Comparison of ENCODE assay signal across 9 cellular contexts in genomic region chr16:67228034-67228785, GRCh38. TPM values are rescaled to one million over a fixed set of nuclear protein-coding genes. Genes with fewer than 3 reads are reported as not detected.
DNase-seq lines count a peak whose midpoint lies in the region; ATAC-seq, FAIRE-seq and TF ChIP-seq lines count a peak whose summit lies in the region.
"Had no signal": no experiment of that assay in that cellular context is flagged by ENCODE, and none has a peak within 500 bp of the region (broad histone marks: within the 10 kb centered on the region; RNA-seq: fewer than 3 reads in every experiment).

No MANE protein-coding gene starts in this region.

- H4K8ac ChIP-seq in mesendoderm (ENCODE audit: low read depth, low read length), result no peak overlapping the region

- no peak overlapping the region for H3K23ac ChIP-seq in mesendoderm (ENCODE audit: low read length)

- H3K36me3 ChIP-seq in heart right ventricle, result peaks cover 0 to 54% (median 36%) of the 10 kb centered on the region in 9 donors
- peaks cover 14 to 25% of the 10 kb centered on the region in 2 experiments; a peak in 3 of 4 replicates for H3K36me3 ChIP-seq in GM12878 (ENCODE audit: control insufficient read depth in 2 of 2, insufficient read depth in 2 of 2, low read length in 1 of 2)
- H3K36me3 ChIP-seq in mesendoderm (ENCODE audit: control insufficient read depth, insufficient read depth, low read length), result peaks cover 19% of the 10 kb centered on the region

- no peak overlapping the region for H2BK15ac ChIP-seq in mesendoderm (replicated peaks; ENCODE audit: low read depth)

- H4K5ac ChIP-seq in mesendoderm (ENCODE audit: low read length), result no peak overlapping the region

- no peak overlapping the region for H3K56ac ChIP-seq in mesendoderm (ENCODE audit: low read length)

- H2AFZ ChIP-seq in GM12878 (ENCODE audit: control insufficient read depth, low read depth, low read length), result no peak overlapping the region

- peak overlapping the region in 8 of 10 donors; percentile 70 to 99 (median 91) for H3K4me3 ChIP-seq in heart right ventricle
- peak overlapping the region; percentile 87 for H3K4me3 ChIP-seq in GM12878
- no peak overlapping the region for H3K4me3 ChIP-seq in mesendoderm (ENCODE audit: low read length)

- no peak; the same call in 1 of the 2 replicates for TF ChIP-seq POLR2A in GM12878 (IDR thresholded peaks at IDR 0.05; ENCODE audit: low read depth, low read length)

- H3K79me2 ChIP-seq in GM12878 (ENCODE audit: control insufficient read depth, insufficient read depth, low read length) (peaks cover 18% of the 10 kb centered on the region), mesendoderm (ENCODE audit: control insufficient read depth, insufficient read depth, low read length) (peaks cover 13% of the 10 kb centered on the region)

- peak overlapping the region; percentile 80 for H3K9ac ChIP-seq in GM12878 (ENCODE audit: control insufficient read depth, insufficient read depth, low read length)
- H3K9ac ChIP-seq in mesendoderm (ENCODE audit: low read length), result peak overlapping the region; percentile 97

- SMC1A ChIA-PET in GM12878 (lab: Charles Lee; ENCODE audit: uncharacterized antibody, unreplicated experiment), result interaction anchor here (0.6 to 2.6 kb wide), 4 partner anchors 16 to 32 kb away, joined by 3 to 21 read pairs (median 10); partner anchors contain the start of genes FHOD1 and SLC9A5

- no peak for FAIRE-seq in GM12878 (lab: Jason Lieb, UNC)

- H3K9me3 ChIP-seq in heart right ventricle (no peaks in the 10 kb centered on the region), GM12878 (replicated peaks; ENCODE audit: control insufficient read depth, insufficient read depth, low read length) (no peaks in the 10 kb centered on the region)

- no peak overlapping the region for H2BK5ac ChIP-seq in mesendoderm (ENCODE audit: low read length)

- peak overlapping the region in 1 of 10 donors; percentile 90 for H3K27ac ChIP-seq in heart right ventricle
- H3K27ac ChIP-seq in GM12878 (ENCODE audit: control insufficient read depth, insufficient read depth), result no peak overlapping the region
- no peak overlapping the region for H3K27ac ChIP-seq in mesendoderm (ENCODE audit: low read depth, low read length)
- H3K27ac ChIP-seq: cardiac muscle cell had no signal

- TF ChIP-seq EP300 in GM12878 (IDR thresholded peaks at IDR 0.05; ENCODE audit: borderline replicate concordance in 1 of 2, control insufficient read depth in 1 of 2, low read depth in 2 of 2, low read length in 2 of 2), result no peak

- intact Hi-C loops in heart right ventricle (cut with DNase I), result loop anchor here in 2 of 10 donors (5.0 kb wide), 1 partner anchor 36 kb away; the partner anchor contains the start of genes E2F4 (in 2 of the 2) and EXOC3L1 (in 2 of the 2)
- intact Hi-C loops in left cardiac atrium (cut with DNase I), result no loop called here
- intact Hi-C loops in GM12878 (cut with micrococcal nuclease; ENCODE audit: unreplicated experiment), result no loop called here

- no peak overlapping the region for H2AK5ac ChIP-seq in mesendoderm (ENCODE audit: low read length)

- no peak overlapping the region for H2BK120ac ChIP-seq in mesendoderm (ENCODE audit: low read depth, low read length)

- RAD21 ChIA-PET in GM12878 (lab: Charles Lee; ENCODE audit: unreplicated experiment), result interaction anchor here (3.1 kb wide), 1 partner anchor 15 kb away, joined by 35 read pairs; no protein-coding TSS in a partner anchor

- H3K4me1 ChIP-seq in heart right ventricle, result peaks cover 5 to 34% (median 27%) of the 10 kb centered on the region in 9 donors
- H3K4me1 ChIP-seq in GM12878 (ENCODE audit: control insufficient read depth, insufficient read depth, low read length), result peaks cover 12% of the 10 kb centered on the region
- H3K4me1 ChIP-seq in mesendoderm (ENCODE audit: control insufficient read depth, low read depth, low read length), result peaks cover 2% of the 10 kb centered on the region

- POLR2A ChIA-PET in GM12878 (lab: Charles Lee), result interaction anchor here (1.0 to 7.7 kb wide), 4 partner anchors 8 to 67 kb away, joined by 3 to 100 read pairs (median 12); partner anchors contain the start of genes E2F4, FHOD1 and SLC9A5

- no TSS peak for BruUV-seq in GM12878 (replicated peaks; lab: Mats Ljungman, UMichigan)

- no peak overlapping the region for H3K4ac ChIP-seq in mesendoderm (ENCODE audit: low read depth, low read length)

- peak overlapping the region; percentile 86 for H3K4me2 ChIP-seq in GM12878 (ENCODE audit: control insufficient read depth, insufficient read depth)
- peak overlapping the region; percentile 99 for H3K4me2 ChIP-seq in mesendoderm (ENCODE audit: low read length)

- CTCF ChIA-PET in GM12878 (lab: Yijun Ruan, JAX), result interaction anchor here (0.6 to 2.5 kb wide), 7 partner anchors 11 to 73 kb away, joined by 3 to 25 read pairs (median 6); partner anchors contain the start of genes ELMO3, FBXL8, FHOD1 and TRADD

- DNase-seq in heart right ventricle, result no peak
- no peak for DNase-seq in left cardiac atrium
- DNase-seq in GM12878 (ENCODE audit: low read depth, low spot score), result no peak
- no peak for DNase-seq in mesendoderm
- no peak for DNase-seq in NCI-H524 treated with DMSO at 0.1 percent for 48 hours (lab: John Stamatoyannopoulos, UW)
- DNase-seq in UCSD-AML1 (lab: John Stamatoyannopoulos, UW; ENCODE audit: unreplicated experiment), result no peak

- no peaks in the 10 kb centered on the region for H3K27me3 ChIP-seq in heart right ventricle
- H3K27me3 ChIP-seq in GM12878 (replicated peaks in 1 of 2; ENCODE audit: control insufficient read depth in 2 of 2, insufficient read depth in 2 of 2, low read length in 1 of 2), result no peaks in the 10 kb centered on the region
- no peaks in the 10 kb centered on the region for H3K27me3 ChIP-seq in mesendoderm (ENCODE audit: insufficient read depth, low read length, poor library complexity)
- H3K27me3 ChIP-seq: cardiac muscle cell had no signal

- no peak for TF ChIP-seq RAD21 in GM12878 (IDR thresholded peaks at IDR 0.05; ENCODE audit: insufficient read depth, low read depth, low read length)

- ATAC-seq in heart right ventricle (no peak), left cardiac atrium (no peak), GM12878 (no peak), GM19035 (IDR thresholded peaks at IDR 0.05; ENCODE audit: unreplicated experiment) (no peak), HG02884 (IDR thresholded peaks at IDR 0.05; ENCODE audit: unreplicated experiment) (no peak)

- 88 to 90% methylated on average over 9 of the region's 9 CpGs for WGBS in heart right ventricle, 2 donors
- WGBS in GM12878 (ENCODE audit: insufficient coverage, insufficient replicate concordance, low lambda C conversion rate, missing lambda C conversion rate), result 81% methylated on average over 9 of the region's 9 CpGs
- WGBS in mesendoderm (ENCODE audit: extremely low coverage, insufficient coverage, low lambda C conversion rate), result no CpG with 5 or more reads among the region's 9 CpGs

- H3K18ac ChIP-seq in mesendoderm (ENCODE audit: low read length), result no peak overlapping the region

- TF ChIP-seq CTCF in heart right ventricle (IDR thresholded peaks at IDR 0.05) (no peak), GM12878 (IDR thresholded peaks at IDR 0.05 in 2 of 3, conservative IDR thresholded peaks at IDR 0.05 in 1 of 3; ENCODE audit: control insufficient read depth in 2 of 3, extremely low read depth in 1 of 3, insufficient read depth in 1 of 3, low read depth in 3 of 3, low read length in 3 of 3) (no peak)

- in situ Hi-C loops in GM12878 (cut with MboI), result no loop called here

- no peaks in the 10 kb centered on the region for H4K20me1 ChIP-seq in GM12878 (ENCODE audit: control insufficient read depth, insufficient read depth)

- peaks cover 15% of the 10 kb centered on the region for H3K79me1 ChIP-seq in mesendoderm (ENCODE audit: low read length)

RNA-seq across cellular contexts. Expression of gene TMEM208, which starts 1.3 kb away (rescaled TPM):
- total RNA-seq in heart right ventricle (10 to 100 TPM in 6 of 10 donors, 1 to 10 TPM in 4; 7.6 to 22.1 (median 11.7) TPM), left cardiac atrium (10 to 100 TPM; 17.4 to 25.3 TPM), GM12878 (2014; rRNA removed) (37.9 and 48.4 TPM in 2 replicates), GM12878 (2014; rRNA removed; fragmentation: Illumina TruSeq; extraction: Trizol) (34.1 and 35.0 TPM in 2 replicates), GM12878 (2021) (45.9 and 46.8 TPM in 2 replicates)
- polyA plus RNA-seq in heart right ventricle (10 to 100 TPM; 74.7 to 92.0 TPM), GM12878 (2011; rRNA removed) (27.8 and 39.4 TPM in 2 replicates), GM12878 (2014; fragmentation: Illumina TruSeq; extraction: Trizol) (25.1 and 42.6 TPM in 2 replicates), GM12878 (2014; fragmentation: Nextera tagmentation; extraction: Ambion mirVana) (100 to 1,000 TPM; 169 to 244 TPM), GM12878 (2014; rRNA removed) (51.1 and 59.8 TPM in 2 replicates), GM12878 (2016; fragmentation: Nextera tagmentation; extraction: Ambion mirVana) (100 to 1,000 TPM; 128 to 143 TPM)
- 22.6 and 25.6 TPM in 2 replicates for total RNA-seq in GM12878 (2013; cell fraction: nucleolus; rRNA removed)
- polyA plus RNA-seq in GM12878 (2011; ENCODE audit: low read depth), result 30.4 TPM
- polyA plus RNA-seq in GM12878 (2011; cell fraction: cytosol; rRNA removed), result 57.1 and 59.1 TPM in 2 replicates
- 37.1 and 38.2 TPM in 2 replicates for polyA plus RNA-seq in GM12878 (2011; cell fraction: nucleus; rRNA removed)
- 48.9 and 50.2 TPM in 2 replicates for polyA plus RNA-seq in GM12878 (2012)
- polyA minus RNA-seq in GM12878 (2011; rRNA and poly(A)+ RNA removed), result 26.0 and 46.0 TPM in 2 replicates
- 6.2 and 8.0 TPM in 2 replicates for polyA minus RNA-seq in GM12878 (2011; cell fraction: cytosol; rRNA and poly(A)+ RNA removed)
- polyA minus RNA-seq in GM12878 (2011; cell fraction: nucleus; rRNA and poly(A)+ RNA removed), result 17.3 and 30.6 TPM in 2 replicates
- polyA plus RNA-seq in mesendoderm (2013, experiment 1 of 2), result 37.1 TPM
- 34.1 TPM for polyA plus RNA-seq in mesendoderm (2013, experiment 2 of 2)

RNA-seq across cellular contexts. Expression of gene FHOD1, which starts 19.1 kb away (rescaled TPM):
- total RNA-seq in heart right ventricle (10 to 100 TPM; 11.6 to 26.2 (median 19.1) TPM), left cardiac atrium (10 to 100 TPM; 18.7 to 25.8 TPM), GM12878 (2014; rRNA removed) (26.0 and 31.7 TPM in 2 replicates), GM12878 (2014; rRNA removed; fragmentation: Illumina TruSeq; extraction: Trizol) (8.9 and 10.6 TPM in 2 replicates), GM12878 (2021) (65.6 and 65.7 TPM in 2 replicates)
- polyA plus RNA-seq in heart right ventricle (10 to 100 TPM; 16.6 to 71.1 TPM), GM12878 (2011; rRNA removed) (11.7 and 20.9 TPM in 2 replicates), GM12878 (2014; fragmentation: Illumina TruSeq; extraction: Trizol) (10.0 and 18.5 TPM in 2 replicates), GM12878 (2014; fragmentation: Nextera tagmentation; extraction: Ambion mirVana) (10 to 100 TPM in 1 of 2 experiments, 1 to 10 TPM in 1; 9.0 to 17.7 TPM), GM12878 (2014; rRNA removed) (35.6 and 45.2 TPM in 2 replicates), GM12878 (2016; fragmentation: Nextera tagmentation; extraction: Ambion mirVana) (10 to 100 TPM; 13.6 to 14.4 TPM)
- total RNA-seq in GM12878 (2013; cell fraction: nucleolus; rRNA removed), result 48.1 and 49.7 TPM in 2 replicates
- 18.0 TPM for polyA plus RNA-seq in GM12878 (2011; ENCODE audit: low read depth)
- polyA plus RNA-seq in GM12878 (2011; cell fraction: cytosol; rRNA removed), result 21.3 and 24.3 TPM in 2 replicates
- 229 and 274 TPM in 2 replicates for polyA plus RNA-seq in GM12878 (2011; cell fraction: nucleus; rRNA removed)
- 28.8 and 33.4 TPM in 2 replicates for polyA plus RNA-seq in GM12878 (2012)
- 17.7 and 20.1 TPM in 2 replicates for polyA minus RNA-seq in GM12878 (2011; rRNA and poly(A)+ RNA removed)
- polyA minus RNA-seq in GM12878 (2011; cell fraction: cytosol; rRNA and poly(A)+ RNA removed), result 13.9 and 23.9 TPM in 2 replicates
- polyA minus RNA-seq in GM12878 (2011; cell fraction: nucleus; rRNA and poly(A)+ RNA removed), result 22.0 and 39.2 TPM in 2 replicates
- 37.1 TPM for polyA plus RNA-seq in mesendoderm (2013, experiment 1 of 2)
- 37.3 TPM for polyA plus RNA-seq in mesendoderm (2013, experiment 2 of 2)

RNA-seq across cellular contexts. Expression of gene SLC9A5, which starts 20.6 kb away (rescaled TPM):
- total RNA-seq in heart right ventricle (1 to 10 TPM in 6 of 10 donors, under 1 TPM in 4; 0.71 to 2.4 (median 1.0) TPM), left cardiac atrium (1 to 10 TPM; 1.3 to 1.5 TPM), GM12878 (2014; rRNA removed) (1.3 and 2.0 TPM in 2 replicates), GM12878 (2014; rRNA removed; fragmentation: Illumina TruSeq; extraction: Trizol) (0.85 and 1.1 TPM in 2 replicates), GM12878 (2021) (2.4 and 3.2 TPM in 2 replicates)
- polyA plus RNA-seq in heart right ventricle (1 to 10 TPM in 1 of 2 donors, under 1 TPM in 1; 0.26 to 1.5 TPM), GM12878 (2011; rRNA removed) (4.8 and 5.7 TPM in 2 replicates), GM12878 (2014; fragmentation: Illumina TruSeq; extraction: Trizol) (1.1 and 1.5 TPM in 2 replicates), GM12878 (2014; fragmentation: Nextera tagmentation; extraction: Ambion mirVana) (under 1 TPM; 0.26 to 0.27 TPM), GM12878 (2014; rRNA removed) (2.3 and 2.7 TPM in 2 replicates), GM12878 (2016; fragmentation: Nextera tagmentation; extraction: Ambion mirVana) (1 to 10 TPM; 1.4 to 1.5 TPM)
- 4.8 and 5.2 TPM in 2 replicates for total RNA-seq in GM12878 (2013; cell fraction: nucleolus; rRNA removed)
- 0.75 TPM for polyA plus RNA-seq in GM12878 (2011; ENCODE audit: low read depth)
- 6.0 and 7.4 TPM in 2 replicates for polyA plus RNA-seq in GM12878 (2011; cell fraction: cytosol; rRNA removed)
- 41.4 and 46.4 TPM in 2 replicates for polyA plus RNA-seq in GM12878 (2011; cell fraction: nucleus; rRNA removed)
- 1.8 and 1.9 TPM in 2 replicates for polyA plus RNA-seq in GM12878 (2012)
- polyA minus RNA-seq in GM12878 (2011; rRNA and poly(A)+ RNA removed), result 3.9 and 7.1 TPM in 2 replicates
- 0.67 and 1.6 TPM in 2 replicates for polyA minus RNA-seq in GM12878 (2011; cell fraction: cytosol; rRNA and poly(A)+ RNA removed)
- 10.3 and 10.4 TPM in 2 replicates for polyA minus RNA-seq in GM12878 (2011; cell fraction: nucleus; rRNA and poly(A)+ RNA removed)
- 1.1 TPM for polyA plus RNA-seq in mesendoderm (2013, experiment 1 of 2)
- 0.95 TPM for polyA plus RNA-seq in mesendoderm (2013, experiment 2 of 2)

RNA-seq across cellular contexts. Expression of gene ELMO3, which starts 29.3 kb away (rescaled TPM):
- total RNA-seq in heart right ventricle, result 1 to 10 TPM in 1 of 10 donors, under 1 TPM in 9; 0.19 to 1.1 (median 0.42) TPM
- polyA plus RNA-seq in heart right ventricle, result 1 to 10 TPM; 1.3 to 1.9 TPM
- total RNA-seq in left cardiac atrium, result 1 to 10 TPM; 1.0 to 1.6 TPM
- 7.4 and 7.7 TPM in 2 replicates for total RNA-seq in GM12878 (2013; cell fraction: nucleolus; rRNA removed)
- 2.9 and 3.3 TPM in 2 replicates for total RNA-seq in GM12878 (2014; rRNA removed)
- total RNA-seq in GM12878 (2014; rRNA removed; fragmentation: Illumina TruSeq; extraction: Trizol), result 0.83 and 0.85 TPM in 2 replicates
- total RNA-seq in GM12878 (2021), result 4.7 TPM in 2 replicates
- polyA plus RNA-seq in GM12878 (2011; ENCODE audit: low read depth), result 0.55 TPM
- 1.4 and 2.3 TPM in 2 replicates for polyA plus RNA-seq in GM12878 (2011; rRNA removed)
- 2.3 and 4.2 TPM in 2 replicates for polyA plus RNA-seq in GM12878 (2011; cell fraction: cytosol; rRNA removed)
- 33.6 and 41.6 TPM in 2 replicates for polyA plus RNA-seq in GM12878 (2011; cell fraction: nucleus; rRNA removed)
- 2.2 and 2.3 TPM in 2 replicates for polyA plus RNA-seq in GM12878 (2012)
- polyA plus RNA-seq in GM12878 (2014; fragmentation: Illumina TruSeq; extraction: Trizol), result 0.08 and 0.46 TPM in 2 replicates
- under 1 TPM in 1 of 2 experiments, not detected in 1; 0.05 TPM for polyA plus RNA-seq in GM12878 (2014; fragmentation: Nextera tagmentation; extraction: Ambion mirVana)
- polyA plus RNA-seq in GM12878 (2014; rRNA removed), result 4.2 and 4.6 TPM in 2 replicates
- under 1 TPM; 0.64 to 0.96 TPM for polyA plus RNA-seq in GM12878 (2016; fragmentation: Nextera tagmentation; extraction: Ambion mirVana)
- 0.44 and 1.9 TPM in 2 replicates for polyA minus RNA-seq in GM12878 (2011; rRNA and poly(A)+ RNA removed)
- 0.80 TPM in 1 of 2 replicates, not detected in the other for polyA minus RNA-seq in GM12878 (2011; cell fraction: cytosol; rRNA and poly(A)+ RNA removed)
- 4.0 and 7.6 TPM in 2 replicates for polyA minus RNA-seq in GM12878 (2011; cell fraction: nucleus; rRNA and poly(A)+ RNA removed)
- 2.1 TPM for polyA plus RNA-seq in mesendoderm (2013, experiment 1 of 2)
- 2.1 TPM for polyA plus RNA-seq in mesendoderm (2013, experiment 2 of 2)

RNA-seq across cellular contexts. Expression of gene E2F4, which starts 36.3 kb away (rescaled TPM):
- total RNA-seq in heart right ventricle (10 to 100 TPM; 21.9 to 45.6 (median 28.6) TPM), left cardiac atrium (10 to 100 TPM; 34.9 to 46.2 TPM), GM12878 (2014; rRNA removed) (105 and 116 TPM in 2 replicates), GM12878 (2014; rRNA removed; fragmentation: Illumina TruSeq; extraction: Trizol) (68.2 and 72.6 TPM in 2 replicates), GM12878 (2021) (96.7 and 108 TPM in 2 replicates)
- polyA plus RNA-seq in heart right ventricle (10 to 100 TPM; 33.4 to 38.4 TPM), GM12878 (2011; rRNA removed) (42.7 and 75.6 TPM in 2 replicates), GM12878 (2014; fragmentation: Illumina TruSeq; extraction: Trizol) (38.3 and 88.0 TPM in 2 replicates), GM12878 (2014; fragmentation: Nextera tagmentation; extraction: Ambion mirVana) (10 to 100 TPM; 11.7 to 16.5 TPM), GM12878 (2014; rRNA removed) (132 and 147 TPM in 2 replicates), GM12878 (2016; fragmentation: Nextera tagmentation; extraction: Ambion mirVana) (100 to 1,000 TPM; 104 to 110 TPM)
- 90.6 and 96.1 TPM in 2 replicates for total RNA-seq in GM12878 (2013; cell fraction: nucleolus; rRNA removed)
- polyA plus RNA-seq in GM12878 (2011; ENCODE audit: low read depth), result 51.0 TPM
- 126 and 137 TPM in 2 replicates for polyA plus RNA-seq in GM12878 (2011; cell fraction: cytosol; rRNA removed)
- 235 and 287 TPM in 2 replicates for polyA plus RNA-seq in GM12878 (2011; cell fraction: nucleus; rRNA removed)
- 64.9 and 80.5 TPM in 2 replicates for polyA plus RNA-seq in GM12878 (2012)
- polyA minus RNA-seq in GM12878 (2011; rRNA and poly(A)+ RNA removed), result 75.3 and 103 TPM in 2 replicates
- polyA minus RNA-seq in GM12878 (2011; cell fraction: cytosol; rRNA and poly(A)+ RNA removed), result 28.5 and 40.3 TPM in 2 replicates
- polyA minus RNA-seq in GM12878 (2011; cell fraction: nucleus; rRNA and poly(A)+ RNA removed), result 62.7 and 107 TPM in 2 replicates
- polyA plus RNA-seq in mesendoderm (2013, experiment 1 of 2), result 55.3 TPM
- polyA plus RNA-seq in mesendoderm (2013, experiment 2 of 2), result 56.0 TPM
